In the genomic region with DNA sequence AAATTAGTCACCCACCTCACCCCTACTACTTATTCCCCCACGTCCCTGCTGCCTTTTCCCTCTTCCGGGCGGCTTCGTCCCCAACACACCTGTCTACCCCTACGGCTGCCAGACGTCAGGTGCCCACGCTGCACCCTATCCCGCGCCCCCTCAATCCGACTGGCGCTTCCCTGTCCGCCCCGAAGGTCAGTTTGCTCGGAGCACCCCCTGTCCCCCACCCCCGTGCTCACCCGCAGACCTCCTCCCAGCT, we compare ENCODE assay signal across 8 cellular contexts. TPM values are rescaled to one million over a fixed set of nuclear protein-coding genes. Genes with fewer than 3 reads are reported as not detected.
DNase-seq lines count a peak whose midpoint lies in the region; ATAC-seq and TF ChIP-seq lines count a peak whose summit lies in the region.

No MANE protein-coding gene starts in this region.

- H3K27ac ChIP-seq in HEK293 (ENCODE audit: extremely low read depth, low read depth, low read length) (no peak overlapping the region; the same call in 1 of the 2 replicates), iPS DF 6.9 (ENCODE audit: low read length) (no peak overlapping the region), smooth muscle cell (ENCODE audit: low read depth) (no peak overlapping the region)

- peaks cover 2% of the 10 kb centered on the region for H3K9me3 Mint-ChIP-seq in activated CD8-positive, alpha-beta T cell treated with anti-CD3 and anti-CD28 coated beads for 36 hours

- H3K4me1 ChIP-seq in HEK293 (ENCODE audit: control insufficient read depth, insufficient read depth, low read length): no peaks in the 10 kb centered on the region
- no peaks in the 10 kb centered on the region for H3K4me1 ChIP-seq in iPS DF 6.9 (ENCODE audit: control insufficient read depth, insufficient read depth, low read length)
- peaks cover 8% of the 10 kb centered on the region for H3K4me1 ChIP-seq in smooth muscle cell (ENCODE audit: low read depth)

- H3K4me3 Mint-ChIP-seq in activated CD8-positive, alpha-beta T cell treated with anti-CD3 and anti-CD28 coated beads for 36 hours: peak overlapping the region; percentile 79

- no peaks in the 10 kb centered on the region for H3K36me3 Mint-ChIP-seq in activated CD8-positive, alpha-beta T cell treated with anti-CD3 and anti-CD28 coated beads for 36 hours (ENCODE audit: low read depth)

- no CpG with 5 or more reads among the region's 16 CpGs for WGBS in iPS DF 6.9 (ENCODE audit: insufficient coverage, insufficient read length)
- 5% methylated on average over 16 of the region's 16 CpGs for WGBS in smooth muscle cell (ENCODE audit: low lambda C conversion rate)

- H4K20me1 ChIP-seq in smooth muscle cell (ENCODE audit: low read depth): no peaks in the 10 kb centered on the region

- peak overlapping the region; percentile 45 for H3K27ac Mint-ChIP-seq in activated CD8-positive, alpha-beta T cell treated with anti-CD3 and anti-CD28 coated beads for 36 hours

- no peaks in the 10 kb centered on the region for H3F3A ChIP-seq in smooth muscle cell (ENCODE audit: low read depth)

- H3K4me3 ChIP-seq in HEK293 (ENCODE audit: low read depth, low read length) (peak overlapping the region; percentile 61), iPS DF 6.9 (ENCODE audit: low read length) (peak overlapping the region; percentile 42; the same call in 1 of the 2 replicates), smooth muscle cell (peak overlapping the region; percentile 57)

- DNase-seq in DMS53 treated with DMSO at 0.1 percent for 48 hours (lab: John Stamatoyannopoulos, UW; ENCODE audit: unreplicated experiment) (peak; percentile 26), iPS DF 6.9 (ENCODE audit: low read depth, low spot score) (no peak), smooth muscle cell (lab: John Stamatoyannopoulos, UW; ENCODE audit: unreplicated experiment) (no peak), cerebellar cortex (ENCODE audit: low spot score) (no peak), middle frontal gyrus (ENCODE audit: extremely low spot score, low spot score) (no peak)
- no peak for DNase-seq in activated CD8-positive, alpha-beta T cell treated with anti-CD3 and anti-CD28 coated beads for 36 hours
- DNase-seq in activated CD4-positive, alpha-beta T cell treated with anti-CD3 and anti-CD28 coated beads for 1 hour: no peak

- ATAC-seq in activated CD8-positive, alpha-beta T cell treated with anti-CD3 and anti-CD28 coated beads for 36 hours: no peak

- peak overlapping the region; percentile 100 for H3K4me2 ChIP-seq in smooth muscle cell

- H3K79me2 ChIP-seq in smooth muscle cell (ENCODE audit: low read depth): no peaks in the 10 kb centered on the region

- POLR2A ChIA-PET in HEK293 (lab: Yijun Ruan, JAX): interaction anchor here (0.6 kb wide), 1 partner anchor 477 kb away, joined by 5 read pairs; no protein-coding TSS in a partner anchor
- POLR2A ChIA-PET in activated CD8-positive, alpha-beta T cell treated with anti-CD3 and anti-CD28 coated beads for 36 hours (lab: Charles Lee): interaction anchor here (1.2 to 1.5 kb wide), 2 partner anchors 185 to 188 kb away, joined by 4 to 5 read pairs; a partner anchor contains a TSS

- peak overlapping the region; percentile 73 for H2AFZ ChIP-seq in smooth muscle cell (ENCODE audit: low read depth)

- peaks cover 13% of the 10 kb centered on the region for H3K27me3 ChIP-seq in iPS DF 6.9 (ENCODE audit: control insufficient read depth, insufficient read depth, low read length)
- peaks cover 45% of the 10 kb centered on the region for H3K27me3 ChIP-seq in smooth muscle cell (ENCODE audit: low read depth)

- TF ChIP-seq CTCF in HEK293 (tag by site-specific recombination; IDR thresholded peaks at IDR 0.05) (peak; percentile 41; the same call in 1 of the 2 replicates), smooth muscle cell (IDR thresholded peaks at IDR 0.05; ENCODE audit: borderline replicate concordance, insufficient read depth, poor library complexity, severe bottlenecking) (no peak)
- TF ChIP-seq CTCF in activated CD8-positive, alpha-beta T cell treated with anti-CD3 and anti-CD28 coated beads for 36 hours (IDR thresholded peaks at IDR 0.05): no peak

- CTCF ChIA-PET in HEK293 (lab: Yijun Ruan, JAX): interaction anchor here (0.5 to 2.3 kb wide), 9 partner anchors 8 to 1842 kb away, joined by 3 to 15 read pairs (median 4); no protein-coding TSS in a partner anchor
- CTCF ChIA-PET in activated CD8-positive, alpha-beta T cell treated with anti-CD3 and anti-CD28 coated beads for 36 hours (lab: Charles Lee): interaction anchor here (0.7 to 5.7 kb wide), 26 partner anchors 9 to 396 kb away, joined by 3 to 33 read pairs (median 6); no protein-coding TSS in a partner anchor

- H3K27me3 Mint-ChIP-seq in activated CD8-positive, alpha-beta T cell treated with anti-CD3 and anti-CD28 coated beads for 36 hours: peaks cover 6% of the 10 kb centered on the region

- H3K4me1 Mint-ChIP-seq in activated CD8-positive, alpha-beta T cell treated with anti-CD3 and anti-CD28 coated beads for 36 hours (ENCODE audit: low read depth): peaks cover 31% of the 10 kb centered on the region

- intact Hi-C loops in activated CD8-positive, alpha-beta T cell treated with anti-CD3 and anti-CD28 coated beads for 36 hours (cut with micrococcal nuclease): loop anchor here (10.0 kb wide), 3 partner anchors 133 to 323 kb away; no protein-coding TSS in a partner anchor

- H3K36me3 ChIP-seq in HEK293 (ENCODE audit: control insufficient read depth in 2 of 2, insufficient read depth in 1 of 2, low read length in 2 of 2) (no peaks in the 10 kb centered on the region), iPS DF 6.9 (ENCODE audit: control insufficient read depth, insufficient read depth, low read length) (no peaks in the 10 kb centered on the region), smooth muscle cell (ENCODE audit: low read depth) (no peaks in the 10 kb centered on the region)

- no peak overlapping the region for H3K9ac ChIP-seq in smooth muscle cell (ENCODE audit: low read depth)

- no peaks in the 10 kb centered on the region for H3K9me3 ChIP-seq in HEK293 (ENCODE audit: control insufficient read depth, insufficient read depth, low read depth, low read length)
- H3K9me3 ChIP-seq in iPS DF 6.9 (ENCODE audit: control insufficient read depth, insufficient read depth, low read length): no peaks in the 10 kb centered on the region
- H3K9me3 ChIP-seq in smooth muscle cell (replicated peaks; ENCODE audit: low read depth): no peaks in the 10 kb centered on the region

TF ChIP-seq in HEK293, 187 proteins besides CTCF, POLR2A, EP300 and RAD21 (continues in another document):
- no peak for TF ChIP-seq KLF7 (tag by site-specific recombination; IDR thresholded peaks at IDR 0.05; ENCODE audit: borderline replicate concordance)
- no peak for TF ChIP-seq ZNF202 (tag by site-specific recombination; IDR thresholded peaks at IDR 0.05; ENCODE audit: borderline replicate concordance)
- TF ChIP-seq ZNF174 (tag by site-specific recombination; IDR thresholded peaks at IDR 0.05): no peak
- peak; percentile 84 for TF ChIP-seq ZNF335 (tag by site-specific recombination; conservative IDR thresholded peaks at IDR 0.05)
- TF ChIP-seq, protein P1, sequence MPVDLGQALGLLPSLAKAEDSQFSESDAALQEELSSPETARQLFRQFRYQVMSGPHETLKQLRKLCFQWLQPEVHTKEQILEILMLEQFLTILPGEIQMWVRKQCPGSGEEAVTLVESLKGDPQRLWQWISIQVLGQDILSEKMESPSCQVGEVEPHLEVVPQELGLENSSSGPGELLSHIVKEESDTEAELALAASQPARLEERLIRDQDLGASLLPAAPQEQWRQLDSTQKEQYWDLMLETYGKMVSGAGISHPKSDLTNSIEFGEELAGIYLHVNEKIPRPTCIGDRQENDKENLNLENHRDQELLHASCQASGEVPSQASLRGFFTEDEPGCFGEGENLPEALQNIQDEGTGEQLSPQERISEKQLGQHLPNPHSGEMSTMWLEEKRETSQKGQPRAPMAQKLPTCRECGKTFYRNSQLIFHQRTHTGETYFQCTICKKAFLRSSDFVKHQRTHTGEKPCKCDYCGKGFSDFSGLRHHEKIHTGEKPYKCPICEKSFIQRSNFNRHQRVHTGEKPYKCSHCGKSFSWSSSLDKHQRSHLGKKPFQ (tag by site-specific recombination; IDR thresholded peaks at IDR 0.05): no peak
- TF ChIP-seq, protein P2, sequence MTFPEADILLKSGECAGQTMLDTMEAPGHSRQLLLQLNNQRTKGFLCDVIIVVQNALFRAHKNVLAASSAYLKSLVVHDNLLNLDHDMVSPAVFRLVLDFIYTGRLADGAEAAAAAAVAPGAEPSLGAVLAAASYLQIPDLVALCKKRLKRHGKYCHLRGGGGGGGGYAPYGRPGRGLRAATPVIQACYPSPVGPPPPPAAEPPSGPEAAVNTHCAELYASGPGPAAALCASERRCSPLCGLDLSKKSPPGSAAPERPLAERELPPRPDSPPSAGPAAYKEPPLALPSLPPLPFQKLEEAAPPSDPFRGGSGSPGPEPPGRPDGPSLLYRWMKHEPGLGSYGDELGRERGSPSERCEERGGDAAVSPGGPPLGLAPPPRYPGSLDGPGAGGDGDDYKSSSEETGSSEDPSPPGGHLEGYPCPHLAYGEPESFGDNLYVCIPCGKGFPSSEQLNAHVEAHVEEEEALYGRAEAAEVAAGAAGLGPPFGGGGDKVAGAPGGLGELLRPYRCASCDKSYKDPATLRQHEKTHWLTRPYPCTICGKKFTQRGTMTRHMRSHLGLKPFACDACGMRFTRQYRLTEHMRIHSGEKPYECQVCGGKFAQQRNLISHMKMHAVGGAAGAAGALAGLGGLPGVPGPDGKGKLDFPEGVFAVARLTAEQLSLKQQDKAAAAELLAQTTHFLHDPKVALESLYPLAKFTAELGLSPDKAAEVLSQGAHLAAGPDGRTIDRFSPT (tag by site-specific recombination; IDR thresholded peaks at IDR 0.05): 0 out of 2 replicates have a peak, but pooled peaks have one; percentile 14
- TF ChIP-seq BCL11B (tag by site-specific recombination; IDR thresholded peaks at IDR 0.05; ENCODE audit: low read depth): no peak
- TF ChIP-seq ZNF654 (tag by site-specific recombination; IDR thresholded peaks at IDR 0.05; ENCODE audit: low read depth): no peak
- no peak for TF ChIP-seq KLF16 (tag by site-specific recombination; IDR thresholded peaks at IDR 0.05)
- TF ChIP-seq ZNF366 (tag by site-specific recombination; conservative IDR thresholded peaks at IDR 0.05): no peak
- TF ChIP-seq ZEB2 (tag by site-specific recombination; IDR thresholded peaks at IDR 0.05): 0 out of 2 replicates have a peak, but pooled peaks have one; percentile 33

RNA-seq across cellular contexts. Expression of a gene that starts 0.5 kb away (rescaled TPM):
- total RNA-seq in activated CD8-positive, alpha-beta T cell treated with anti-CD3 and anti-CD28 coated beads for 36 hours: 1 to 10 TPM; 1.7 to 2.2 TPM
- 0.04 and 0.36 TPM in 2 replicates for total RNA-seq in smooth muscle cell
- polyA plus RNA-seq in smooth muscle cell: 0.12 TPM in 1 of 2 replicates, not detected in the other
